ENCODE assay signal across 10 cellular contexts in genomic region chr3:10744098-10744465, GRCh38.
DNase-seq lines count a peak whose midpoint lies in the region; ATAC-seq, FAIRE-seq and TF ChIP-seq lines count a peak whose summit lies in the region.
"Had no signal": no experiment of that assay in that cellular context is flagged by ENCODE, and none has a peak within 500 bp of the region (broad histone marks: within the 10 kb centered on the region; RNA-seq: fewer than 3 reads in every experiment).

No MANE protein-coding gene starts in this region.

- TF ChIP-seq POLR2A in GM12892 (IDR thresholded peaks at IDR 0.05; ENCODE audit: low read depth, low read length): no peak

- H3K4me3 ChIP-seq in AG04449 (ENCODE audit: low read depth, low read length): no peak overlapping the region
- H3K4me3 ChIP-seq in PC-3 (ENCODE audit: low read length): no peak overlapping the region
- no peak overlapping the region for H3K4me3 ChIP-seq in dorsolateral prefrontal cortex
- H3K4me3 ChIP-seq: SK-N-MC, spleen had no signal

- H3K27me3 ChIP-seq in PC-3 (ENCODE audit: low read length) (peaks cover 27% of the 10 kb centered on the region), dorsolateral prefrontal cortex (peaks cover 0 to 5% (median 0%) of the 10 kb centered on the region in 45 donors)

- DNase-seq in AG04449 (ENCODE audit: low read depth, low spot score): no peak
- peak; percentile 32 for DNase-seq in ELR (ENCODE audit: low read depth)
- DNase-seq in PC-3: peak; percentile 25
- DNase-seq in dorsolateral prefrontal cortex: peak in 6 of 10 donors; percentile 37 to 67 (median 62)
- no peak for DNase-seq in NK-92 (lab: John Stamatoyannopoulos, UW; ENCODE audit: unreplicated experiment)
- DNase-seq in GM12892 (ENCODE audit: insufficient read length): no peak
- DNase-seq: spleen had no signal

- CTCF ChIA-PET in AG04449 (lab: Yijun Ruan, JAX) (interaction anchor here (1.0 to 1.3 kb wide), 3 partner anchors 12 to 326 kb away, joined by 3 to 4 read pairs (median 3); no protein-coding TSS in a partner anchor), PC-3 (lab: Charles Lee) (interaction anchor here (0.6 kb wide), 1 partner anchor 275 kb away, joined by 9 read pairs; no protein-coding TSS in a partner anchor)

- no peaks in the 10 kb centered on the region for H3K4me1 ChIP-seq in PC-3 (ENCODE audit: insufficient read depth, low read length)

- no peaks in the 10 kb centered on the region for H3K9me2 ChIP-seq in PC-3 (replicated peaks; ENCODE audit: low read length)

- POLR2A ChIA-PET in AG04449 (lab: Yijun Ruan, JAX) (no interaction called here), PC-3 (lab: Charles Lee; ENCODE audit: unreplicated experiment) (no interaction called here)

- intact Hi-C loops in PC-3 (cut with micrococcal nuclease): no loop called here
- intact Hi-C loops in dorsolateral prefrontal cortex (cut with DNase I): no loop called here

- H3F3A ChIP-seq in PC-3 (ENCODE audit: low read length, unreplicated experiment): no peaks in the 10 kb centered on the region

- H3K79me2 ChIP-seq in PC-3 (ENCODE audit: low read length): no peaks in the 10 kb centered on the region

- no peaks in the 10 kb centered on the region for H3K9me3 ChIP-seq in PC-3 (ENCODE audit: low read length)
- H3K9me3 ChIP-seq: spleen had no signal

- no TSS peak for BruUV-seq in PC-3 (replicated peaks; lab: Mats Ljungman, UMichigan)

- TF ChIP-seq CTCF in AG04449 (IDR thresholded peaks at IDR 0.05; ENCODE audit: insufficient read depth, low read length, missing control alignments): peak; percentile 12
- TF ChIP-seq CTCF in PC-3 (conservative IDR thresholded peaks at IDR 0.05; ENCODE audit: low read depth, low read length): peak; percentile 41; the same call in 1 of the 2 replicates
- peak in 31 of 56 donors; percentile 8 to 48 (median 27) for TF ChIP-seq CTCF in dorsolateral prefrontal cortex (IDR thresholded peaks at IDR 0.05 in 54 of 56, conservative IDR thresholded peaks at IDR 0.05 in 2 of 56; ENCODE audit: low read depth in 1 of 56, partially characterized antibody in 56 of 56)

- no peaks in the 10 kb centered on the region for H4K20me1 ChIP-seq in PC-3 (ENCODE audit: low read length)

- H3K27ac ChIP-seq in PC-3 (ENCODE audit: low read length) (no peak overlapping the region), dorsolateral prefrontal cortex (no peak overlapping the region)
- H3K27ac ChIP-seq: SK-N-MC, spleen had no signal

- H2AFZ ChIP-seq in PC-3 (ENCODE audit: low read length): no peak overlapping the region

- ATAC-seq in PC-3 (peak; percentile 77), GM18520 (IDR thresholded peaks at IDR 0.05; ENCODE audit: unreplicated experiment) (no peak)
- ATAC-seq in activated CD4-positive, CD25-positive, alpha-beta regulatory T cell treated with anti-CD3 and anti-CD28 coated beads, Interleukin-2, amount 50 U/mL, for 24 hours: no peak

- FAIRE-seq in GM12892 (lab: Jason Lieb, UNC): no peak

- no peak overlapping the region for H3K4me2 ChIP-seq in PC-3 (ENCODE audit: low read length)

- no peaks in the 10 kb centered on the region for H3K36me3 ChIP-seq in PC-3 (ENCODE audit: low read depth, low read length)
- H3K36me3 ChIP-seq: spleen had no signal

- H3K9ac ChIP-seq in PC-3 (ENCODE audit: low read length): no peak overlapping the region

Comparison
In these comparisons a context has a peak if more than half of its experiments do, and no peak if none do; other contexts are left out.
1. DNase-seq: peak in ELR (single experiment), PC-3 (single experiment) and dorsolateral prefrontal cortex (6 of 10); none in AG04449 (single experiment), NK-92 (single experiment) and GM12892 (single experiment).
2. Peak in every context shown above with its lines, with median percentiles within 50 percentile points of each other: CTCF ChIP-seq.